10 cellular contexts compared by ENCODE assay signal in the genomic region with DNA sequence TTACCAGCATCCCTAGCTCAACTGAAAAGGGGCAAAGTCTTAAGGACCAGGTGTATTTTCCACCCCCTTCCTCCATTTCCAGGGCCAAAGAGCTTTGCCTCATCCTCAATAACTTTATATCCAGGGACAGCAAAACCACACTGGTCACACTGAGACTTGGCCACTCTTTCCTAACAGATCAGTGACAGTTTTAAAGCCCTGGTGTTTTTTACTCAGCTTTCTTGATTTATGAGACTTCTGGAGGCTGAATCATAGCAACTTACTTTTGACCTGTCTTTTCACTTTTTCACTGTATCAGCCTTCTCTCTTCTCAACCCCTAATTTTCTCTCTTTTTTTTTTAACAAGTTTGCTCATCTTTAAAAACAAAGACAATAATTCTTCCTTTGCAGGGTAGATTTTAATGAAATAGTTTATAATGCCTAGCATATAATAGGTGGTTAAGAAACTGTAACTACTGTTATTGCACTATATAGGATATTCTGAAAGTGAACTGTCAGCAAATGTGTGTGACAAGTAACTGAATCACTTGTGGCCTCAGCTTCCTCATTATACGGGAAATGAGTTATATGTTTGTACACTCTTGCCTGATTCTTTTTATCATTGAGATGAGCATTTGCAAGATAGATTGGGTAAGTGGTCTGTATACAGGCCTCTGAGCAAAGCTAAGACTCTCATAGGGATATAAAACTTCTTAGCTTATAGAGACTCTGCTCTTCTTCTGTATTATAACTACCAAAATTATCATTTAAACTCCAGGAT. TPM values are rescaled to one million over a fixed set of nuclear protein-coding genes. Genes with fewer than 3 reads are reported as not detected.
DNase-seq lines count a peak whose midpoint lies in the region; ATAC-seq and TF ChIP-seq lines count a peak whose summit lies in the region.
"Had no signal": no experiment of that assay in that cellular context is flagged by ENCODE, and none has a peak within 500 bp of the region (broad histone marks: within the 10 kb centered on the region; RNA-seq: fewer than 3 reads in every experiment).

No MANE protein-coding gene starts in this region.

- CTCF ChIA-PET in A673 (lab: Charles Lee), result no interaction called here

- H3K9me3 ChIP-seq in A673 (ENCODE audit: low read depth, low read length, poor library complexity, severe bottlenecking) (no peaks in the 10 kb centered on the region), stomach (no peaks in the 10 kb centered on the region)

- TF ChIP-seq EP300 in stomach (IDR thresholded peaks at IDR 0.05), result no peak

- no peaks in the 10 kb centered on the region for H3K36me3 Mint-ChIP-seq in activated naive CD8-positive, alpha-beta T cell treated with anti-CD3 and anti-CD28 coated beads, Interleukin-2, amount 50 U/mL, for 24 hours (ENCODE audit: low read depth)

- ATAC-seq in GM19351 (IDR thresholded peaks at IDR 0.05; ENCODE audit: unreplicated experiment) (peak; percentile 72), HG03575 (IDR thresholded peaks at IDR 0.05; ENCODE audit: extremely low read depth, insufficient number of reproducible peaks, low FRiP score, unreplicated experiment) (peak; percentile 46)
- peak; percentile 43 for ATAC-seq in activated naive CD8-positive, alpha-beta T cell treated with anti-CD3 and anti-CD28 coated beads, Interleukin-2, amount 50 U/mL, for 24 hours

- TF ChIP-seq CTCF in A673 (conservative IDR thresholded peaks at IDR 0.05; ENCODE audit: low read depth, low read length) (no peak), stomach (IDR thresholded peaks at IDR 0.05) (no peak)

- TF ChIP-seq POLR2A in stomach (IDR thresholded peaks at IDR 0.05), result no peak

- no TSS peak for BruUV-seq in A673 (replicated peaks; lab: Mats Ljungman, UMichigan)

- no peak overlapping the region for H3K27ac Mint-ChIP-seq in activated naive CD8-positive, alpha-beta T cell treated with anti-CD3 and anti-CD28 coated beads, Interleukin-2, amount 50 U/mL, for 24 hours

- peaks cover 9% of the 10 kb centered on the region for H3K4me1 Mint-ChIP-seq in activated naive CD8-positive, alpha-beta T cell treated with anti-CD3 and anti-CD28 coated beads, Interleukin-2, amount 50 U/mL, for 24 hours

- WGBS in stomach, 5 donors, result 0 to 32% (median 5%) methylated on average over 1 of the region's 1 CpG

- H3K4me3 Mint-ChIP-seq in activated naive CD8-positive, alpha-beta T cell treated with anti-CD3 and anti-CD28 coated beads, Interleukin-2, amount 50 U/mL, for 24 hours, result no peak overlapping the region

- intact Hi-C loops in A673 (cut with micrococcal nuclease; ENCODE audit: unreplicated experiment), result no loop called here
- intact Hi-C loops in stomach (cut with DNase I; ENCODE audit: low total_unique reads), result no loop called here

- DNase-seq in A673 (ENCODE audit: low spot score), result no peak
- DNase-seq in activated naive CD8-positive, alpha-beta T cell treated with anti-CD3 and anti-CD28 coated beads, Interleukin-2, amount 50 U/mL, for 24 hours, result no peak
- DNase-seq in mesenteric fat pad (ENCODE audit: low spot score), result no peak
- no peak for DNase-seq in NCI-H1092 (lab: John Stamatoyannopoulos, UW)
- DNase-seq in NCI-H146 treated with DMSO at 0.1 percent for 48 hours (lab: John Stamatoyannopoulos, UW; ENCODE audit: unreplicated experiment), result no peak
- DNase-seq in stomach, result no peak
- DNase-seq: activated CD4-positive, alpha-beta T cell treated with anti-CD3 and anti-CD28 coated beads for 1 hour; NCI-H2081 had no signal

- H3K27me3 Mint-ChIP-seq in activated naive CD8-positive, alpha-beta T cell treated with anti-CD3 and anti-CD28 coated beads, Interleukin-2, amount 50 U/mL, for 24 hours, result no peaks in the 10 kb centered on the region

- POLR2A ChIA-PET in A673 (lab: Charles Lee; ENCODE audit: low non-redundant PET), result no interaction called here

- peaks cover 33% of the 10 kb centered on the region for H3K4me1 ChIP-seq in A673 (ENCODE audit: insufficient read depth, low read length, poor library complexity, severe bottlenecking)
- H3K4me1 ChIP-seq in stomach, result peaks cover 0 to 10% (median 0%) of the 10 kb centered on the region in 4 donors

- no peaks in the 10 kb centered on the region for H3K27me3 ChIP-seq in A673 (replicated peaks; ENCODE audit: insufficient read depth, low read depth, low read length, poor library complexity)
- H3K27me3 ChIP-seq in stomach, result no peaks in the 10 kb centered on the region

- peak overlapping the region; percentile 7 for H3K27ac ChIP-seq in A673 (ENCODE audit: low read depth, low read length, poor library complexity, severe bottlenecking)
- H3K27ac ChIP-seq in stomach, result no peak overlapping the region

- H3K36me3 ChIP-seq in A673 (ENCODE audit: insufficient read depth, low read length, poor library complexity, severe bottlenecking) (no peaks in the 10 kb centered on the region), stomach (no peaks in the 10 kb centered on the region)

- no peaks in the 10 kb centered on the region for H3K9me3 Mint-ChIP-seq in activated naive CD8-positive, alpha-beta T cell treated with anti-CD3 and anti-CD28 coated beads, Interleukin-2, amount 50 U/mL, for 24 hours

- H3K4me3 ChIP-seq in A673 (ENCODE audit: low read depth, low read length, poor library complexity, severe bottlenecking) (no peak overlapping the region), stomach (no peak overlapping the region)

RNA-seq across cellular contexts. Expression of a gene that starts 19.7 kb away (rescaled TPM):
- total RNA-seq in A673 (2021), result not detected in 2 replicates
- total RNA-seq in mesenteric fat pad, result 1.7 TPM
- 1 to 10 TPM in 2 of 5 donors, not detected in 3; 1.3 to 2.4 TPM for total RNA-seq in stomach
- polyA plus RNA-seq in stomach, result 1 to 10 TPM in 1 of 3 donors, under 1 TPM in 2; 0.37 to 1.2 (median 0.38) TPM
